Comparison of ENCODE assay signal across 25 cellular contexts in the genomic region with DNA sequence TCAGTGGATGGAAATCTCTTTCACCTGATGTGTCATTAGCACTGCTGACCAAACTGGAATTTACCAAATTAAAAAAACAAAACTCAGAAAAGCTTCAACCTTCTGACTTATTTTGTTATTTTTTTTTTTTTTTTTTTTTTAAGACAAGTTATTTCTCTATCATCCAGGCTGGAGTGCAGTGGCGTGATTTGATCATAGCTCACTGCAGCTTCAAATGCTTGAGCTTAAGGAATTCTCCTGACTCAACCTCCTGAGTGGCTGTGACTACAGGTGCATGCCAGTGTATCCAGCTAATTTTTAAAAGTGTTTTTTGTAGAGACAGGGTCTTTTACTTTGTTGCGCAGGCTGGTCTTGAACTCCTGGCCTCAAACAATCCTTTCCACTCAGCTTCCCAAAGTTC.
"Had no signal": no experiment of that assay in that cellular context is flagged by ENCODE, and none has a peak within 500 bp of the region (broad histone marks: within the 10 kb centered on the region; RNA-seq: fewer than 3 reads in every experiment).

No MANE protein-coding gene starts in this region.

- H3K9me3 ChIP-seq: stomach, suprapubic skin, testis, thoracic aorta, tibial artery, tibial nerve, transverse colon, upper lobe of left lung, upper lobe of right lung, uterus, vagina had no signal

- H3K27me3 ChIP-seq: stomach, suprapubic skin, testis, tibial artery, tibial nerve, transverse colon, upper lobe of left lung, upper lobe of right lung, uterus, vagina had no signal

- DNase-seq: stimulated activated CD4-positive, alpha-beta T cell treated with anti-CD3 and anti-CD28 coated beads, Interleukin-2, amount 100 ng/mL, for 48 hours; stimulated activated CD4-positive, alpha-beta T cell treated with anti-CD3 and anti-CD28 coated beads, Interleukin-4, amount 100 ng/mL, for 1 hour; stimulated activated CD4-positive, alpha-beta T cell treated with anti-CD3 and anti-CD28 coated beads, Interleukin-4, amount 100 ng/mL, for 24 hours; stimulated activated CD4-positive, alpha-beta T cell treated with anti-CD3 and anti-CD28 coated beads, Interleukin-4, amount 100 ng/mL, for 4 hours; stimulated activated CD8-positive, alpha-beta memory T cell treated with anti-CD3 and anti-CD28 coated beads, Interleukin-4, amount 100 ng/mL, for 48 hours; stimulated activated naive B cell treated with anti-CD40 and anti-IgM and Interleukin-4, amounts not matched to agents 10 μg/mL and 1 μg/mL and 100 μg/mL, for 72 hours; stimulated activated naive CD4-positive, alpha-beta T cell; stimulated activated naive CD4-positive, alpha-beta T cell treated with Interleukin-2 at 50 U/mL for 16 hours; stimulated activated naive CD8-positive, alpha-beta T cell treated with anti-CD3 and anti-CD28 coated beads, Interleukin-15, amount 100 ng/mL, for 72 hours; stimulated activated naive CD8-positive, alpha-beta T cell treated with anti-CD3 and anti-CD28 coated beads, Interleukin-15, Interleukin-2, amounts not matched to agents 100 U/mL and 50 U/mL, for 24 hours; stomach; substantia nigra; testis; tibial artery; transverse colon; trophoblast cell; upper lobe of left lung; upper lobe of right lung; uterus had no signal

- ATAC-seq: stimulated activated effector memory CD8-positive, alpha-beta T cell treated with anti-CD3 and anti-CD28 coated beads, Interleukin-12 subunit alpha, Interleukin-12 subunit beta, amount 100 ng/mL, for 72 hours; stimulated activated memory B cell treated with anti-CD40 and anti-IgM and Interleukin-4, amounts not matched to agents 10 μg/mL and 1 μg/mL and 100 μg/mL, for 72 hours; stimulated activated naive B cell treated with anti-CD40 and anti-IgM and Interleukin-4, amounts not matched to agents 10 μg/mL and 1 μg/mL and 100 μg/mL, for 72 hours; stimulated activated naive CD8-positive, alpha-beta T cell treated with anti-CD3 and anti-CD28 coated beads, Interleukin-15, amount 100 ng/mL, for 72 hours; stimulated activated naive CD8-positive, alpha-beta T cell treated with anti-CD3 and anti-CD28 coated beads, Interleukin-15, Interleukin-2, amounts not matched to agents 100 U/mL and 50 U/mL, for 24 hours; upper lobe of right lung had no signal

- H3K4me1 ChIP-seq: stomach, suprapubic skin, testis, tibial artery, tibial nerve, upper lobe of left lung, upper lobe of right lung, uterus, vagina had no signal

- H3K36me3 ChIP-seq: stomach, suprapubic skin, thoracic aorta, tibial artery, tibial nerve, transverse colon, upper lobe of left lung, upper lobe of right lung, uterus, vagina had no signal

- H3K4me3 ChIP-seq: stomach, suprapubic skin, testis, thoracic aorta, tibial artery, tibial nerve, transverse colon, upper lobe of left lung, upper lobe of right lung, uterus, vagina had no signal

- H3K27ac ChIP-seq: stomach, suprapubic skin, testis, thoracic aorta, tibial artery, tibial nerve, transverse colon, upper lobe of left lung, upper lobe of right lung, uterus, vagina had no signal
